Comparison of ENCODE assay signal across 19 cellular contexts in the genomic region with DNA sequence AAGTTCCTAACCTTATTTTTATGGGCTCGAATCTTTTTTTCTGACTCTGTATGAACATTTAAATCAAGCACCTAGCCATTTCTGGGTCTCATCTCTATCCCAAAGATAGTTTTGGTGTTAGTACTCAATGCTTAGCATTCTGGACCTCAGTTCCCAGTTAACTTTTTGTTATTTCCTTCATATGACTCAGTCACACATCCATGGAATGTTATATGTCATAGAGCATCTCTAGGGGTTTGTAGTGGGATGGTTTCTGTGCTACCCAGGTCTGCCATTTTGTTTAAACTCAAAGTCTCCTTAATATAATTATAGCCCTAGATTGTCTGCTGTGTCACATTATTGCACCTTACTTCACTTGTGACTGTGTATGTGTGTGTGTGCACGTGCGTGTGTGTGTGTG.
"Had no signal": no experiment of that assay in that cellular context is flagged by ENCODE, and none has a peak within 500 bp of the region (broad histone marks: within the 10 kb centered on the region; RNA-seq: fewer than 3 reads in every experiment).

No MANE protein-coding gene starts in this region.

- H3K27me3 Mint-ChIP-seq: activated CD4-positive, alpha-beta memory T cell treated with anti-CD3 and anti-CD28 coated beads for 36 hours; activated naive CD8-positive, alpha-beta T cell treated with anti-CD3 and anti-CD28 coated beads, Interleukin-2, amount 10 ng/mL, durations not matched to agents 7 days and 5 days; activated T-cell treated with anti-CD3 and anti-CD28 coated beads, Interleukin-2, amount 50 U/mL, for 24 hours; stimulated activated naive B cell treated with anti-CD40 and anti-IgM and Interleukin-4, amounts not matched to agents 10 μg/mL and 1 μg/mL and 100 μg/mL, for 72 hours had no signal

- H3K27ac Mint-ChIP-seq: activated CD4-positive, alpha-beta memory T cell treated with anti-CD3 and anti-CD28 coated beads for 36 hours; activated naive CD8-positive, alpha-beta T cell treated with anti-CD3 and anti-CD28 coated beads, Interleukin-2, amount 10 ng/mL, durations not matched to agents 7 days and 5 days; activated T-cell treated with anti-CD3 and anti-CD28 coated beads, Interleukin-2, amount 50 U/mL, for 24 hours; activated T-helper 2 cell treated with anti-CD3 and anti-CD28 coated beads, Interferon-gamma antibody, Interleukin-2, Interleukin-4, amounts not matched to agents 10 μg/mL and 5 μg/mL and 100 μg/mL, durations not matched to agents 14 hours and 24 hours and 36 hours; mesothelial cell of epicardium; stimulated activated naive B cell treated with anti-CD40 and anti-IgM and Interleukin-4, amounts not matched to agents 10 μg/mL and 1 μg/mL and 100 μg/mL, for 72 hours had no signal

- ATAC-seq: body of pancreas; left lung; sciatic nerve; stimulated activated naive B cell treated with anti-CD40 and anti-IgM and Interleukin-4, amounts not matched to agents 10 μg/mL and 1 μg/mL and 100 μg/mL, for 72 hours had no signal

- H3K4me3 ChIP-seq: body of pancreas, dorsolateral prefrontal cortex, left lung, ovary had no signal

- FAIRE-seq: colon, frontal cortex, kidney had no signal

- H3K4me1 Mint-ChIP-seq: activated naive CD8-positive, alpha-beta T cell treated with anti-CD3 and anti-CD28 coated beads, Interleukin-2, amount 10 ng/mL, durations not matched to agents 7 days and 5 days; mesothelial cell of epicardium; neural crest cell; stimulated activated naive B cell treated with anti-CD40 and anti-IgM and Interleukin-4, amounts not matched to agents 10 μg/mL and 1 μg/mL and 100 μg/mL, for 72 hours had no signal

- DNase-seq: activated CD4-positive, alpha-beta memory T cell treated with anti-CD3 and anti-CD28 coated beads for 36 hours; activated naive CD4-positive, alpha-beta T cell treated with Interleukin-2 at 50 U/mL for 16 hours; activated naive CD8-positive, alpha-beta T cell treated with anti-CD3 and anti-CD28 coated beads, Interleukin-2, amount 10 ng/mL, durations not matched to agents 7 days and 5 days; activated T-cell treated with anti-CD3 and anti-CD28 coated beads, Interleukin-2, amount 50 U/mL, for 24 hours; amygdala; body of pancreas; central memory CD4-positive, alpha-beta T cell; dorsolateral prefrontal cortex; head of caudate nucleus; kidney; left lung; ovary; stimulated activated naive B cell treated with anti-CD40 and anti-IgM and Interleukin-4, amounts not matched to agents 10 μg/mL and 1 μg/mL and 100 μg/mL, for 72 hours had no signal

- H3K4me3 Mint-ChIP-seq: activated CD4-positive, alpha-beta memory T cell treated with anti-CD3 and anti-CD28 coated beads for 36 hours; activated naive CD8-positive, alpha-beta T cell treated with anti-CD3 and anti-CD28 coated beads, Interleukin-2, amount 10 ng/mL, durations not matched to agents 7 days and 5 days; activated T-cell treated with anti-CD3 and anti-CD28 coated beads, Interleukin-2, amount 50 U/mL, for 24 hours; mesothelial cell of epicardium; neural crest cell; stimulated activated naive B cell treated with anti-CD40 and anti-IgM and Interleukin-4, amounts not matched to agents 10 μg/mL and 1 μg/mL and 100 μg/mL, for 72 hours had no signal

- H3K9me3 Mint-ChIP-seq: activated CD4-positive, alpha-beta memory T cell treated with anti-CD3 and anti-CD28 coated beads for 36 hours; activated naive CD8-positive, alpha-beta T cell treated with anti-CD3 and anti-CD28 coated beads, Interleukin-2, amount 10 ng/mL, durations not matched to agents 7 days and 5 days; activated T-cell treated with anti-CD3 and anti-CD28 coated beads, Interleukin-2, amount 50 U/mL, for 24 hours; activated T-helper 2 cell treated with anti-CD3 and anti-CD28 coated beads, Interferon-gamma antibody, Interleukin-2, Interleukin-4, amounts not matched to agents 10 μg/mL and 5 μg/mL and 100 μg/mL, durations not matched to agents 14 hours and 24 hours and 36 hours; stimulated activated naive B cell treated with anti-CD40 and anti-IgM and Interleukin-4, amounts not matched to agents 10 μg/mL and 1 μg/mL and 100 μg/mL, for 72 hours had no signal

- H3K36me3 Mint-ChIP-seq: mesothelial cell of epicardium had no signal
